Comparison of ENCODE assay signal across 28 cellular contexts in genomic region chr16:74468807-74469511, GRCh38. TPM values are rescaled to one million over a fixed set of nuclear protein-coding genes. Genes with fewer than 3 reads are reported as not detected.
DNase-seq lines count a peak whose midpoint lies in the region; ATAC-seq, FAIRE-seq and TF ChIP-seq lines count a peak whose summit lies in the region.
"Had no signal": no experiment of that assay in that cellular context is flagged by ENCODE, and none has a peak within 500 bp of the region (broad histone marks: within the 10 kb centered on the region; RNA-seq: fewer than 3 reads in every experiment).

No MANE protein-coding gene starts in this region.

- H3K4me1 ChIP-seq in BLaER1 (peaks cover 86% of the 10 kb centered on the region), HepG2 (ENCODE audit: insufficient read depth, low read length) (no peaks in the 10 kb centered on the region)

- no peak for TF ChIP-seq POLR2A in HepG2 (IDR thresholded peaks at IDR 0.05; ENCODE audit: insufficient read depth in 1 of 2, low read depth in 2 of 2, low read length in 2 of 2)

- H3K4me2 ChIP-seq in BLaER1, result peak overlapping the region; percentile 1; the same call in 1 of the 2 replicates
- H3K4me2 ChIP-seq in HepG2 (ENCODE audit: low read depth, low read length), result no peak overlapping the region
- H3K4me2 ChIP-seq: PC-9 had no signal

- peaks cover 99% of the 10 kb centered on the region for H3K36me3 ChIP-seq in BLaER1
- peaks cover 14% of the 10 kb centered on the region for H3K36me3 ChIP-seq in bronchial epithelial cell (ENCODE audit: control insufficient read depth, insufficient read depth, low read length)
- peaks cover 41 to 91% of the 10 kb centered on the region in 2 experiments for H3K36me3 ChIP-seq in HepG2 (replicated peaks in 1 of 2; ENCODE audit: control insufficient read depth in 1 of 2, insufficient read depth in 2 of 2, low read length in 2 of 2)

- H3K9ac ChIP-seq in BLaER1 (no peak overlapping the region), HepG2 (ENCODE audit: insufficient read depth, low read depth, low read length) (no peak overlapping the region)

- H3K27me3 ChIP-seq in BLaER1 (no peaks in the 10 kb centered on the region), bronchial epithelial cell (ENCODE audit: control insufficient read depth, insufficient read depth, low read length) (no peaks in the 10 kb centered on the region), HepG2 (ENCODE audit: control insufficient read depth in 1 of 2, insufficient read depth in 2 of 2, low read length in 2 of 2) (no peaks in the 10 kb centered on the region)

- no peak for DNase-seq in HFF-Myc (ENCODE audit: extremely low read depth, low read depth)
- DNase-seq in bronchial epithelial cell (ENCODE audit: low read depth), result no peak
- peak; percentile 14 for DNase-seq in HepG2 (ENCODE audit: low spot score)
- no peak for DNase-seq in GM13977 (ENCODE audit: low spot score)
- no peak for DNase-seq in HuH-7 (ENCODE audit: low spot score)
- no peak for DNase-seq in D721Med (ENCODE audit: insufficient read length, low spot score)
- DNase-seq: AML-193; C1 segment of cervical spinal cord; CD8-positive, alpha-beta T cell; DMS79 treated with DMSO at 0.1 percent for 48 hours; GF-D8; NCI-H1092; NCI-H1417 treated with DMSO at 0.1 percent for 48 hours; NCI-H1694 treated with DMSO at 0.1 percent for 48 hours; NCI-H2081; NCI-H2227 treated with DMSO at 0.1 percent for 48 hours; NCI-H526 treated with DMSO at 0.1 percent for 48 hours; PC-9; Right ventricle myocardium superior had no signal

- no peak overlapping the region for H3K4me3 ChIP-seq in BLaER1
- H3K4me3 ChIP-seq in HFF-Myc (replicated peaks; ENCODE audit: low read depth, low read length), result no peak overlapping the region
- no peak overlapping the region for H3K4me3 ChIP-seq in bronchial epithelial cell (ENCODE audit: low read depth, low read length)
- no peak overlapping the region for H3K4me3 ChIP-seq in HepG2 (replicated peaks in 1 of 3; ENCODE audit: insufficient read depth in 1 of 3, low read depth in 2 of 3, low read length in 3 of 3)
- H3K4me3 ChIP-seq: PC-9 had no signal

- H3K27ac ChIP-seq in BLaER1, result 0 out of 2 replicates have a peak overlapping the region, but pooled peaks have one; percentile 32
- H3K27ac ChIP-seq in HepG2 (ENCODE audit: extremely low read length, insufficient read depth, low read length), result no peak overlapping the region
- H3K27ac ChIP-seq: PC-9 had no signal

- 97% methylated on average over 8 of the region's 8 CpGs for WGBS in HepG2 (ENCODE audit: low lambda C conversion rate)

- intact Hi-C loops in HepG2 (cut with micrococcal nuclease; ENCODE audit: unreplicated experiment), result loop anchor here (1.0 kb wide), 1 partner anchor 14 kb away; no protein-coding TSS in a partner anchor

- TF ChIP-seq RAD21 in HepG2 (CRISPR knock-in tag; IDR thresholded peaks at IDR 0.05), result no peak

- POLR2A ChIA-PET in HepG2 (lab: Yijun Ruan, JAX), result no interaction called here

- TF ChIP-seq CTCF in HFF-Myc (IDR thresholded peaks at IDR 0.05; ENCODE audit: low read depth, low read length, missing control alignments), result peak; percentile 18
- TF ChIP-seq CTCF in bronchial epithelial cell (IDR thresholded peaks at IDR 0.05; ENCODE audit: insufficient read depth, low read length, severe bottlenecking), result no peak
- no peak for TF ChIP-seq CTCF in HepG2 (CRISPR knock-in tag; IDR thresholded peaks at IDR 0.05)
- no peak for TF ChIP-seq CTCF in GM13977 (IDR thresholded peaks at IDR 0.05; ENCODE audit: extremely low read depth, insufficient read depth, missing control alignments)
- TF ChIP-seq CTCF in D721Med (IDR thresholded peaks at IDR 0.05; ENCODE audit: insufficient read depth, missing control alignments), result no peak

- H4K20me1 ChIP-seq in BLaER1, result peaks cover 31% of the 10 kb centered on the region
- no peaks in the 10 kb centered on the region for H4K20me1 ChIP-seq in HepG2 (ENCODE audit: insufficient read depth, low read length)

- no peak overlapping the region for H2AFZ ChIP-seq in HepG2 (ENCODE audit: low read length)
- H2AFZ ChIP-seq: PC-9 had no signal

- peak; percentile 69 for ATAC-seq in HepG2
- no peak for ATAC-seq in HG02981 (IDR thresholded peaks at IDR 0.05; ENCODE audit: unreplicated experiment)
- ATAC-seq: CD8-positive, alpha-beta T cell had no signal

- CTCF ChIA-PET in HepG2 (lab: Yijun Ruan, JAX; ENCODE audit: low intra/inter-chr PET ratio, low total read pairs), result no interaction called here

- FAIRE-seq in bronchial epithelial cell (lab: Jason Lieb, UNC) (peak; percentile 18), HepG2 (lab: Jason Lieb, UNC) (peak; percentile 21), D721Med (lab: Jason Lieb, UNC) (no peak)
- FAIRE-seq: A204.1, GM12891, GM19239, H54 had no signal

- no peaks in the 10 kb centered on the region for H3K79me2 ChIP-seq in HepG2 (ENCODE audit: insufficient read depth, low read length)

- H3K9me3 ChIP-seq in BLaER1 (no peaks in the 10 kb centered on the region), HepG2 (ENCODE audit: low read length) (no peaks in the 10 kb centered on the region)

- no peak for TF ChIP-seq EP300 in HepG2 (IDR thresholded peaks at IDR 0.05; ENCODE audit: low read depth in 2 of 2, low read length in 2 of 2)
- TF ChIP-seq EP300 in HepG2 (CRISPR knock-in tag; IDR thresholded peaks at IDR 0.05; ENCODE audit: borderline replicate concordance), result no peak

- in situ Hi-C loops in HepG2 (cut with HindIII; ENCODE audit: extremely low pct_ligation_motif_present, low pct_unique_long_range_greater_than_20kb) (no loop called here), GM13977 (cut with MboI; ENCODE audit: low pct_unique_long_range_greater_than_20kb, low sequenced_read_pairs, unreplicated experiment) (no loop called here)

- BruUV-seq in HepG2 (replicated peaks; lab: Mats Ljungman, UMichigan), result no TSS peak

TF ChIP-seq in HepG2, 621 proteins besides CTCF, POLR2A, EP300 and RAD21:
- TF ChIP-seq, protein P1, sequence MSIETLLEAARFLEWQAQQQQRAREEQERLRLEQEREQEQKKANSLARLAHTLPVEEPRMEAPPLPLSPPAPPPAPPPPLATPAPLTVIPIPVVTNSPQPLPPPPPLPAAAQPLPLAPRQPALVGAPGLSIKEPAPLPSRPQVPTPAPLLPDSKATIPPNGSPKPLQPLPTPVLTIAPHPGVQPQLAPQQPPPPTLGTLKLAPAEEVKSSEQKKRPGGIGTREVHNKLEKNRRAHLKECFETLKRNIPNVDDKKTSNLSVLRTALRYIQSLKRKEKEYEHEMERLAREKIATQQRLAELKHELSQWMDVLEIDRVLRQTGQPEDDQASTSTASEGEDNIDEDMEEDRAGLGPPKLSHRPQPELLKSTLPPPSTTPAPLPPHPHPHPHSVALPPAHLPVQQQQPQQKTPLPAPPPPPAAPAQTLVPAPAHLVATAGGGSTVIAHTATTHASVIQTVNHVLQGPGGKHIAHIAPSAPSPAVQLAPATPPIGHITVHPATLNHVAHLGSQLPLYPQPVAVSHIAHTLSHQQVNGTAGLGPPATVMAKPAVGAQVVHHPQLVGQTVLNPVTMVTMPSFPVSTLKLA (IDR thresholded peaks at IDR 0.05), result peak; percentile 38; the same call in 1 of the 2 replicates
- TF ChIP-seq ATF2 (CRISPR knock-in tag; IDR thresholded peaks at IDR 0.05) (no peak), RBM22 (optimal IDR thresholded peaks at IDR 0.05; ENCODE audit: low read length) (peak; percentile 41), NFYC (CRISPR knock-in tag; IDR thresholded peaks at IDR 0.05) (no peak), RXRA (CRISPR knock-in tag; IDR thresholded peaks at IDR 0.05) (0 out of 2 replicates have a peak, but pooled peaks have one; percentile 17), AGO2 (optimal IDR thresholded peaks at IDR 0.05; ENCODE audit: low read depth, low read length) (peak; percentile 40), REPIN1 (CRISPR knock-in tag; IDR thresholded peaks at IDR 0.05; ENCODE audit: borderline replicate concordance, low read depth) (no peak)

RNA-seq across cellular contexts. Expression of gene CLEC18B, which starts 47.7 kb away (rescaled TPM):
- total RNA-seq in bronchial epithelial cell (0.79 and 1.4 TPM in 2 replicates), HepG2 (2016; rRNA removed; fragmentation: Illumina TruSeq; extraction: Trizol) (0.31 TPM in 1 of 2 replicates, not detected in the other)
- not detected in 2 replicates for total RNA-seq in HepG2 (2016; cell fraction: cytosol; rRNA removed; fragmentation: Illumina TruSeq; extraction: Trizol; ENCODE audit: low read depth)
- not detected in 2 replicates for total RNA-seq in HepG2 (2016; cell fraction: insoluble cytoplasmic fraction; rRNA removed; fragmentation: Illumina TruSeq; extraction: Trizol)
- total RNA-seq in HepG2 (2016; cell fraction: membrane; rRNA removed; fragmentation: Illumina TruSeq; extraction: Trizol), result not detected in 2 replicates
- not detected in 2 replicates for total RNA-seq in HepG2 (2016; cell fraction: nucleus; rRNA removed; fragmentation: Illumina TruSeq; extraction: Trizol)
- polyA plus RNA-seq in HepG2 (2011; rRNA removed), result 0.54 and 1.1 TPM in 2 replicates
- 0.15 and 0.23 TPM in 2 replicates for polyA plus RNA-seq in HepG2 (2011; cell fraction: cytosol; rRNA removed)
- 4.7 and 5.2 TPM in 2 replicates for polyA plus RNA-seq in HepG2 (2011; cell fraction: nucleus; rRNA removed)
- polyA plus RNA-seq in HepG2 (2012), result 0.76 and 1.5 TPM in 2 replicates
- not detected in 2 replicates for polyA plus RNA-seq in HepG2 (2016; cell fraction: cytosol; fragmentation: Illumina TruSeq; extraction: Trizol; ENCODE audit: low read depth)
- polyA plus RNA-seq in HepG2 (2016; cell fraction: insoluble cytoplasmic fraction; fragmentation: Illumina TruSeq; extraction: Trizol; ENCODE audit: low read depth), result 0.15 TPM in 1 of 2 replicates, not detected in the other
- polyA plus RNA-seq in HepG2 (2016; cell fraction: membrane; fragmentation: Illumina TruSeq; extraction: Trizol; ENCODE audit: low read depth), result 0.09 TPM in 1 of 2 replicates, not detected in the other
- 2.0 TPM in 1 of 2 replicates, not detected in the other for polyA plus RNA-seq in HepG2 (2016; cell fraction: nucleus; fragmentation: Illumina TruSeq; extraction: Trizol; ENCODE audit: insufficient read depth, low read depth)
- 0.66 and 1.0 TPM in 2 replicates for polyA minus RNA-seq in HepG2 (2011; rRNA and poly(A)+ RNA removed; ENCODE audit: low replicate concordance)
- polyA minus RNA-seq in HepG2 (2011; cell fraction: cytosol; rRNA and poly(A)+ RNA removed), result not detected in 2 replicates
- 0.64 and 1.6 TPM in 2 replicates for polyA minus RNA-seq in HepG2 (2011; cell fraction: nucleus; rRNA and poly(A)+ RNA removed)
- total RNA-seq: RPMI7951, SK-MEL-5 had no signal
- polyA plus RNA-seq: IgD-negative memory B cell had no signal
